In genomic region chr3:51963951-51964451, GRCh38 we compare ENCODE assay signal across 1 cellular context.
TF ChIP-seq lines count a peak whose summit lies in the region.

No MANE protein-coding gene starts in this region.

TF ChIP-seq in WTC11, 78 proteins besides CTCF, POLR2A, EP300 and RAD21 (continued from another document):
- TF ChIP-seq PRDM15 (CRISPR knock-in tag; IDR thresholded peaks at IDR 0.05) (no peak), ZNF416 (CRISPR knock-in tag; IDR thresholded peaks at IDR 0.05) (no peak), ATF1 (CRISPR knock-in tag; IDR thresholded peaks at IDR 0.05) (no peak), TEAD1 (CRISPR knock-in tag; IDR thresholded peaks at IDR 0.05) (no peak), TCF7 (CRISPR knock-in tag; IDR thresholded peaks at IDR 0.05; ENCODE audit: low read depth) (no peak), MAX (CRISPR knock-in tag; IDR thresholded peaks at IDR 0.05) (no peak), ZNF671 (CRISPR knock-in tag; IDR thresholded peaks at IDR 0.05) (no peak), NFE2L1 (CRISPR knock-in tag; IDR thresholded peaks at IDR 0.05) (no peak), ZSCAN18 (CRISPR knock-in tag; IDR thresholded peaks at IDR 0.05) (no peak), ETV6 (CRISPR knock-in tag; IDR thresholded peaks at IDR 0.05) (no peak)
TF ChIP-seq in WTC11: peak in this region for 0.
